8 cellular contexts compared by ENCODE assay signal in genomic region chr15:51649659-51650521, GRCh38. TPM values are rescaled to one million over a fixed set of nuclear protein-coding genes. Genes with fewer than 3 reads are reported as not detected.
DNase-seq lines count a peak whose midpoint lies in the region; ATAC-seq and TF ChIP-seq lines count a peak whose summit lies in the region.

No MANE protein-coding gene starts in this region.

- peak; percentile 47 for DNase-seq in DMS79 treated with DMSO at 0.1 percent for 48 hours (lab: John Stamatoyannopoulos, UW)
- DNase-seq in HEK293T (ENCODE audit: extremely low spot score), result peak; percentile 30
- DNase-seq in NCI-H2029 treated with DMSO at 0.1 percent for 48 hours (lab: John Stamatoyannopoulos, UW), result peak; percentile 47
- peak in 4 of 5 donors; percentile 22 to 62 (median 34) for DNase-seq in T-helper 1 cell
- DNase-seq in cerebellum (ENCODE audit: low spot score), result peak; percentile 73
- DNase-seq in kidney glomerular epithelial cell (lab: John Stamatoyannopoulos, UW), result peak; percentile 73
- peak; percentile 3 for DNase-seq in stimulated activated naive CD4-positive, alpha-beta T cell treated with Interleukin-2 at 50 U/mL for 16 hours (lab: John Stamatoyannopoulos, UW)

- POLR2A ChIA-PET in HEK293T (lab: Yijun Ruan, JAX), result no interaction called here

- ATAC-seq in HG03139 (IDR thresholded peaks at IDR 0.05; ENCODE audit: unreplicated experiment), result no peak

- CTCF ChIA-PET in HEK293T (lab: Yijun Ruan, JAX), result interaction anchor here (0.5 to 3.8 kb wide), 13 partner anchors 25 to 267 kb away, joined by 3 to 55 read pairs (median 4); partner anchors contain the start of genes LYSMD2 and SCG3

TF ChIP-seq in HEK293T, 16 proteins besides CTCF, POLR2A, EP300 and RAD21:
- TF ChIP-seq FOXM1 (IDR thresholded peaks at IDR 0.05; ENCODE audit: borderline replicate concordance) (no peak), HDGF (IDR thresholded peaks at IDR 0.05; ENCODE audit: borderline replicate concordance) (no peak), NFRKB (IDR thresholded peaks at IDR 0.05) (no peak), ZNF384 (IDR thresholded peaks at IDR 0.05) (no peak), PKNOX1 (IDR thresholded peaks at IDR 0.05) (no peak)

RNA-seq across cellular contexts. Expression of gene DMXL2, which starts 27.3 kb away (rescaled TPM):
- 158 TPM for total RNA-seq in cerebellum

RNA-seq across cellular contexts. Expression of gene SCG3, which starts 31.4 kb away (rescaled TPM):
- 48.5 TPM for total RNA-seq in cerebellum

Comparison
In these comparisons a context has a peak if more than half of its experiments do, and no peak if none do; other contexts are left out.
1. DNase-seq: peak in every context shown above with its lines; median percentile 73 in cerebellum; 73 in kidney glomerular epithelial cell; 47 in DMS79 treated with DMSO at 0.1 percent for 48 hours; 47 in NCI-H2029 treated with DMSO at 0.1 percent for 48 hours; 34 in T-helper 1 cell; 30 in HEK293T; 3 in stimulated activated naive CD4-positive, alpha-beta T cell treated with Interleukin-2 at 50 U/mL for 16 hours.